21 cellular contexts compared by ENCODE assay signal in genomic region chr19:1736280-1736679, GRCh38. TPM values are rescaled to one million over a fixed set of nuclear protein-coding genes. Genes with fewer than 3 reads are reported as not detected.
"Had no signal": no experiment of that assay in that cellular context is flagged by ENCODE, and none has a peak within 500 bp of the region (broad histone marks: within the 10 kb centered on the region; RNA-seq: fewer than 3 reads in every experiment).

No MANE protein-coding gene starts in this region.

- ATAC-seq: HepG2, K562 had no signal

- H3K4me3 ChIP-seq: K562 had no signal

- DNase-seq: IMR-90, MV-4-11, NCI-H1048, NCI-H1105, NCI-H1417, NCI-H1436 treated with DMSO at 0.1 percent for 48 hours, NCI-H1694, NCI-H187 treated with DMSO at 0.1 percent for 48 hours, NCI-H2029 treated with DMSO at 0.1 percent for 48 hours, NCI-H2171 treated with DMSO at 0.1 percent for 48 hours, NCI-H345, NCI-H446 treated with DMSO at 0.1 percent for 48 hours, NCI-H510A treated with DMSO at 0.1 percent for 48 hours, NCI-H526, NCI-H82, RPMI8226, SHP77 had no signal

RNA-seq across cellular contexts. Expression of gene ONECUT3, which starts 17.0 kb away (rescaled TPM):
- total RNA-seq: HepG2, HT1080, IMR-90, K562, SK-MEL-5 had no signal
- polyA plus RNA-seq: IMR-90, K562 had no signal
